8 cellular contexts compared by ENCODE assay signal in the genomic region with DNA sequence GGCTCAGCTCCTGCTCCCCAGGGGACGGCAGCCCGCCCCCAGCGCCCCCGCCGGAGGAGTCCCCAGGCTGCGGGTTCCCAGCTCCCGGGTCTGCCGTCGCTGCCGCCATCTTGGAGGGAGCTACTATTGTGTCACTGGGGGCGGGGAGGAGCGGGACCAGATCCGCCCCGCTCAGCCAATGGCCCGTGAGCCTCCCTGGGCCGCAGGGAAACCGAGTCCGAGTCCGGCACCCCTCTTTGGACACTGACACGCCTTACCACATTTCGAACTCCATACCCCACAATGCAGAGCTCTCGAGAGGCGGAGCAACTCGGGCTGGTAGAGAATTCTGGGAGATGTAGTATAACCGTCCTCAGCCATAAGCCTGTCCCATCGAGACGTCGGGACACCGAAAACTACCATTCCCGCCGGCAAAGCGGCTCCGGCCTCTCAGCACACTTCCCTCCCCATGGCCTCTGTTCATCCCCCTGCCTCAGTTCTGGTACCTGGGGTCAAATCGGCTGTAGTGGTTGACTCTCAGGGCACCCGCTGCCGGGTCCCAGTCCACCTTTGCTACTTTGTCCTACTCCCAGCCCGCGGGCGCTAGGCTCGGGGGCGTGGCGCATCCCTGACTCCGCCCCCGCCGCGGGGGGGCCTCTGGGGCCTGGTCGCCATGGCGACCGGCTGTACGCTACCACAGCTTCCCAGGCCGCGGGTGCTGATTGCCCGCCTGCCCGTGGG. TPM values are rescaled to one million over a fixed set of nuclear protein-coding genes. Genes with fewer than 3 reads are reported as not detected.
DNase-seq lines count a peak whose midpoint lies in the region; ATAC-seq and TF ChIP-seq lines count a peak whose summit lies in the region.

A gene (minus strand): TSS at position 133 of the 720 bp plus-strand sequence. CDS start 24 bp downstream, at position 109.
A gene with protein sequence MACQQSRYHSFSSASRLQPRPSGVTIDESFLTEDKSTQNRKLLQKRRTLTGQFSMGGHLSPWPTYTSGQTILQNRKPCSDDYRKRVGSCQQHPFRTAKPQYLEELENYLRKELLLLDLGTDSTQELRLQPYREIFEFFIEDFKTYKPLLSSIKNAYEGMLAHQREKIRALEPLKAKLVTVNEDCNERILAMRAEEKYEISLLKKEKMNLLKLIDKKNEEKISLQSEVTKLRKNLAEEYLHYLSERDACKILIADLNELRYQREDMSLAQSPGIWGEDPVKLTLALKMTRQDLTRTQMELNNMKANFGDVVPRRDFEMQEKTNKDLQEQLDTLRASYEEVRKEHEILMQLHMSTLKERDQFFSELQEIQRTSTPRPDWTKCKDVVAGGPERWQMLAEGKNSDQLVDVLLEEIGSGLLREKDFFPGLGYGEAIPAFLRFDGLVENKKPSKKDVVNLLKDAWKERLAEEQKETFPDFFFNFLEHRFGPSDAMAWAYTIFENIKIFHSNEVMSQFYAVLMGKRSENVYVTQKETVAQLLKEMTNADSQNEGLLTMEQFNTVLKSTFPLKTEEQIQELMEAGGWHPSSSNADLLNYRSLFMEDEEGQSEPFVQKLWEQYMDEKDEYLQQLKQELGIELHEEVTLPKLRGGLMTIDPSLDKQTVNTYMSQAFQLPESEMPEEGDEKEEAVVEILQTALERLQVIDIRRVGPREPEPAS (plus strand): TSS at position 462 of the 720 bp plus-strand sequence. CDS start 261 bp downstream, outside the sequence.

- H3K36me3 Mint-ChIP-seq in CD4-positive, alpha-beta memory T cell, result peaks cover 8 to 34% of the 10 kb centered on the region in 2 donors
- peaks cover 35% of the 10 kb centered on the region for H3K36me3 Mint-ChIP-seq in activated CD4-positive, alpha-beta memory T cell treated with anti-CD3 and anti-CD28 coated beads, Interleukin-2, amount 10 ng/mL, durations not matched to agents 7 days and 5 days (ENCODE audit: low read depth)

- TF ChIP-seq POLR2A in right lobe of liver (IDR thresholded peaks at IDR 0.05), result peak; percentile 91

- CTCF ChIA-PET in CD4-positive, alpha-beta memory T cell (lab: Charles Lee; ENCODE audit: partially characterized antibody), result interaction anchor here (0.8 to 2.7 kb wide), 11 partner anchors 9 to 325 kb away, joined by 3 to 47 read pairs (median 4); a partner anchor contains a TSS
- CTCF ChIA-PET in activated CD4-positive, alpha-beta memory T cell treated with anti-CD3 and anti-CD28 coated beads, Interleukin-2, amount 10 ng/mL, durations not matched to agents 7 days and 5 days (lab: Charles Lee), result interaction anchor here (0.5 to 2.7 kb wide), 25 partner anchors 10 to 326 kb away, joined by 3 to 75 read pairs (median 4); a partner anchor contains a TSS

- peak; percentile 95 for ATAC-seq in GM19455 (IDR thresholded peaks at IDR 0.05; ENCODE audit: unreplicated experiment)
- peak; percentile 91 to 97 (median 92) for ATAC-seq in right lobe of liver

- peaks cover 43% of the 10 kb centered on the region for H3K4me1 ChIP-seq in CD4-positive, alpha-beta memory T cell (ENCODE audit: insufficient read depth, low read length)
- H3K4me1 ChIP-seq in duodenal mucosa (ENCODE audit: control insufficient read depth in 1 of 2, insufficient read depth in 2 of 2, low read length in 2 of 2) (peaks cover 9 to 21% of the 10 kb centered on the region in 2 donors), right lobe of liver (peaks cover 0 to 26% (median 6%) of the 10 kb centered on the region in 4 donors)

- peaks cover 6% of the 10 kb centered on the region for H3K36me3 ChIP-seq in CD4-positive, alpha-beta memory T cell (ENCODE audit: insufficient read depth, low read length)
- peaks cover 0 to 10% of the 10 kb centered on the region in 2 donors for H3K36me3 ChIP-seq in duodenal mucosa (ENCODE audit: control insufficient read depth in 1 of 2, insufficient read depth in 2 of 2, low read length in 2 of 2)
- peaks cover 0 to 18% (median 3%) of the 10 kb centered on the region in 4 donors for H3K36me3 ChIP-seq in right lobe of liver

- 2% methylated on average over 11 of the region's 54 CpGs for WGBS in right lobe of liver (ENCODE audit: insufficient coverage, low coverage, low lambda C conversion rate, missing lambda C conversion rate)

- peak within 1 kb of the TSS; percentile 85 to 94 for H3K9ac ChIP-seq in duodenal mucosa (ENCODE audit: low read depth in 1 of 2, low read length in 2 of 2)

- no peaks in the 10 kb centered on the region for H3K27me3 Mint-ChIP-seq in CD4-positive, alpha-beta memory T cell
- H3K27me3 Mint-ChIP-seq in activated CD4-positive, alpha-beta memory T cell treated with anti-CD3 and anti-CD28 coated beads, Interleukin-2, amount 10 ng/mL, durations not matched to agents 7 days and 5 days, result no peaks in the 10 kb centered on the region

- no peaks in the 10 kb centered on the region for H3K9me3 ChIP-seq in CD4-positive, alpha-beta memory T cell (ENCODE audit: control insufficient read depth in 1 of 2, low read length in 2 of 2)
- H3K9me3 ChIP-seq in duodenal mucosa (ENCODE audit: control insufficient read depth in 1 of 2, low read length in 2 of 2), result no peaks in the 10 kb centered on the region
- H3K9me3 ChIP-seq in right lobe of liver, result no peaks in the 10 kb centered on the region

- H3K27ac Mint-ChIP-seq in CD4-positive, alpha-beta memory T cell, result peak within 1 kb of the TSS; percentile 85 to 98 (median 95)
- H3K27ac Mint-ChIP-seq in activated CD4-positive, alpha-beta memory T cell treated with anti-CD3 and anti-CD28 coated beads, Interleukin-2, amount 10 ng/mL, durations not matched to agents 7 days and 5 days, result peak within 1 kb of the TSS; percentile 86

- peak within 1 kb of the TSS; percentile 95 for H3K27ac ChIP-seq in CD4-positive, alpha-beta memory T cell (ENCODE audit: low read depth, low read length)
- H3K27ac ChIP-seq in duodenal mucosa (ENCODE audit: low read depth, low read length) (peak within 1 kb of the TSS; percentile 35), right lobe of liver (peak within 1 kb of the TSS; percentile 59 to 85 (median 76))

- peak; percentile 97 to 99 (median 99) for DNase-seq in CD4-positive, alpha-beta memory T cell
- DNase-seq in HK-2 (ENCODE audit: unreplicated experiment) (peak; percentile 97), NCI-H82 treated with DMSO at 0.1 percent for 48 hours (lab: John Stamatoyannopoulos, UW; ENCODE audit: unreplicated experiment) (peak; percentile 98), right lobe of liver (peak; percentile 96 to 98 (median 98))
- DNase-seq in activated CD4-positive, alpha-beta memory T cell treated with anti-CD3 and anti-CD28 coated beads, Interleukin-2, amount 10 ng/mL, durations not matched to agents 7 days and 5 days, result peak; percentile 98
- peak; percentile 98 for DNase-seq in stimulated activated CD4-positive, alpha-beta T cell treated with anti-CD3 and anti-CD28 coated beads, Interleukin-4, amount 100 ng/mL, for 24 hours

- H3K4me3 Mint-ChIP-seq in CD4-positive, alpha-beta memory T cell, result peak within 1 kb of the TSS; percentile 88 to 95 (median 90)
- H3K4me3 Mint-ChIP-seq in activated CD4-positive, alpha-beta memory T cell treated with anti-CD3 and anti-CD28 coated beads, Interleukin-2, amount 10 ng/mL, durations not matched to agents 7 days and 5 days, result peak within 1 kb of the TSS; percentile 90

- H3K4me3 ChIP-seq in CD4-positive, alpha-beta memory T cell (ENCODE audit: low read length in 2 of 2), result peak within 1 kb of the TSS; percentile 91 to 93
- H3K4me3 ChIP-seq in duodenal mucosa (ENCODE audit: low read depth in 1 of 2, low read length in 2 of 2) (peak within 1 kb of the TSS; percentile 93 to 99), right lobe of liver (peak within 1 kb of the TSS; percentile 91 to 98 (median 96))

- intact Hi-C loops in CD4-positive, alpha-beta memory T cell (cut with micrococcal nuclease), result loop anchor here (1.0 to 2.0 kb wide), 11 partner anchors 10 to 325 kb away; a partner anchor contains a TSS
- intact Hi-C loops in right lobe of liver (cut with DNase I), result loop anchor here in 1 of 2 donors (10.0 kb wide), 1 partner anchor 132 kb away; no protein-coding TSS in a partner anchor

- POLR2A ChIA-PET in CD4-positive, alpha-beta memory T cell (lab: Charles Lee; ENCODE audit: partially characterized antibody), result interaction anchor here (0.6 to 2.5 kb wide), 23 partner anchors 8 to 505 kb away, joined by 3 to 27 read pairs (median 5); a partner anchor contains a TSS
- POLR2A ChIA-PET in activated CD4-positive, alpha-beta memory T cell treated with anti-CD3 and anti-CD28 coated beads, Interleukin-2, amount 10 ng/mL, durations not matched to agents 7 days and 5 days (lab: Charles Lee), result interaction anchor here (0.8 to 2.2 kb wide), 17 partner anchors 9 to 504 kb away, joined by 3 to 15 read pairs (median 5); a partner anchor contains a TSS

- peaks cover 26 to 52% (median 36%) of the 10 kb centered on the region in 4 donors for H3K4me1 Mint-ChIP-seq in CD4-positive, alpha-beta memory T cell
- peaks cover 40% of the 10 kb centered on the region for H3K4me1 Mint-ChIP-seq in activated CD4-positive, alpha-beta memory T cell treated with anti-CD3 and anti-CD28 coated beads, Interleukin-2, amount 10 ng/mL, durations not matched to agents 7 days and 5 days

- H3K27me3 ChIP-seq in CD4-positive, alpha-beta memory T cell (ENCODE audit: insufficient read depth, low read length), result no peaks in the 10 kb centered on the region
- no peaks in the 10 kb centered on the region for H3K27me3 ChIP-seq in duodenal mucosa (ENCODE audit: control insufficient read depth in 1 of 2, insufficient read depth in 2 of 2, low read length in 2 of 2)
- no peaks in the 10 kb centered on the region for H3K27me3 ChIP-seq in right lobe of liver

- H3K9me3 Mint-ChIP-seq in CD4-positive, alpha-beta memory T cell, result no peaks in the 10 kb centered on the region
- H3K9me3 Mint-ChIP-seq in activated CD4-positive, alpha-beta memory T cell treated with anti-CD3 and anti-CD28 coated beads, Interleukin-2, amount 10 ng/mL, durations not matched to agents 7 days and 5 days, result no peaks in the 10 kb centered on the region

- TF ChIP-seq CTCF in right lobe of liver (IDR thresholded peaks at IDR 0.05), result no peak

RNA-seq across cellular contexts. Expression of the first gene that starts in this region (rescaled TPM):
- 10 to 100 TPM; 25.6 to 27.8 TPM for total RNA-seq in CD4-positive, alpha-beta memory T cell
- 10 to 100 TPM in 1 of 2 donors, 1 to 10 TPM in 1; 7.1 to 14.7 TPM for polyA plus RNA-seq in CD4-positive, alpha-beta memory T cell
- total RNA-seq in activated CD4-positive, alpha-beta memory T cell treated with anti-CD3 and anti-CD28 coated beads, Interleukin-2, amount 10 ng/mL, durations not matched to agents 7 days and 5 days, result 10 to 100 TPM; 23.2 to 24.3 TPM
- 10 to 100 TPM; 15.1 to 38.4 (median 22.7) TPM for total RNA-seq in right lobe of liver

RNA-seq across cellular contexts. Expression of the second gene that starts in this region (rescaled TPM):
- total RNA-seq in CD4-positive, alpha-beta memory T cell, result under 1 TPM; 0.44 to 0.64 TPM
- polyA plus RNA-seq in CD4-positive, alpha-beta memory T cell, result not detected
- under 1 TPM; 0.20 to 0.25 TPM for total RNA-seq in activated CD4-positive, alpha-beta memory T cell treated with anti-CD3 and anti-CD28 coated beads, Interleukin-2, amount 10 ng/mL, durations not matched to agents 7 days and 5 days
- total RNA-seq in right lobe of liver, result 1 to 10 TPM in 3 of 6 experiments, under 1 TPM in 3; 0.42 to 1.2 (median 0.99) TPM

Comparison
In these comparisons a context has a peak if more than half of its experiments do, and no peak if none do; other contexts are left out.
1. Peak in every context shown above with its lines: DNase-seq, ATAC-seq, H3K4me3 ChIP-seq and H3K27ac ChIP-seq.
2. H3K27ac ChIP-seq: peak in every context shown above with its lines; median percentile 95 in CD4-positive, alpha-beta memory T cell; 76 in right lobe of liver; 35 in duodenal mucosa.